ENCODE assay signal across 20 cellular contexts in the genomic region with DNA sequence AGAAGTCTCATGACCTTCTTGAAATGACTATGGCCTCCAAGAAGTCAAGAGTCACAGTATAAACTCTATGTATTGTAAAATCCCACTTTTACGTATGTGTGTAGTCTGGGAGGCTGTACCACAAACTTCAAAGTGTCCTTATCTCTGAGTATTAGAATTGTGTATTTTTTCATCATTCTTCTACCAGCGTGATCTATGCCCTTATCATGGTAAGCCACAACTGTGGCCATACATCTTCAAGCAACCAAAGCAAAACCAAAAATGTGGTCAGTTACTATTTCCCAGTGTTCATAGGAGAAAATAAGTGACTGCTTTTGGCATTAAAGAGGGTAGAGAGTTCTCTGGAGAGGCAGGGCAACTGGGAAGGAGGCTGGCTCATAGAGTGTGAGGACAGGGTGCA. TPM values are rescaled to one million over a fixed set of nuclear protein-coding genes. Genes with fewer than 3 reads are reported as not detected.
DNase-seq lines count a peak whose midpoint lies in the region; ATAC-seq and TF ChIP-seq lines count a peak whose summit lies in the region.
"Had no signal": no experiment of that assay in that cellular context is flagged by ENCODE, and none has a peak within 500 bp of the region (broad histone marks: within the 10 kb centered on the region; RNA-seq: fewer than 3 reads in every experiment).

No MANE protein-coding gene starts in this region.

- peak overlapping the region; percentile 81 to 89 for H3K27ac ChIP-seq in breast epithelium
- H3K27ac ChIP-seq in suprapubic skin, result peak overlapping the region; percentile 66
- no peak overlapping the region for H3K27ac ChIP-seq in upper lobe of left lung
- H3K27ac ChIP-seq: C4-2B, SJCRH30 had no signal

- H3K4me1 ChIP-seq in breast epithelium, result peaks cover 0 to 7% of the 10 kb centered on the region in 2 donors
- H3K4me1 ChIP-seq in suprapubic skin, result peaks cover 21% of the 10 kb centered on the region
- peaks cover 3 to 8% (median 5%) of the 10 kb centered on the region in 4 donors for H3K4me1 ChIP-seq in upper lobe of left lung
- H3K4me1 ChIP-seq: SJCRH30 had no signal

- H3K9me3 ChIP-seq in breast epithelium (no peaks in the 10 kb centered on the region), suprapubic skin (no peaks in the 10 kb centered on the region), upper lobe of left lung (no peaks in the 10 kb centered on the region)
- H3K9me3 ChIP-seq: SJCRH30 had no signal

- TF ChIP-seq EP300 in suprapubic skin (IDR thresholded peaks at IDR 0.05) (no peak), upper lobe of left lung (IDR thresholded peaks at IDR 0.05) (no peak)

- H3K36me3 ChIP-seq in breast epithelium (no peaks in the 10 kb centered on the region), suprapubic skin (no peaks in the 10 kb centered on the region), upper lobe of left lung (no peaks in the 10 kb centered on the region)
- H3K36me3 ChIP-seq: SJCRH30 had no signal

- TF ChIP-seq POLR2A in breast epithelium (IDR thresholded peaks at IDR 0.05), result no peak
- TF ChIP-seq POLR2A in suprapubic skin (IDR thresholded peaks at IDR 0.05), result no peak
- no peak for TF ChIP-seq POLR2A in upper lobe of left lung (IDR thresholded peaks at IDR 0.05)

- H3K4me3 ChIP-seq in breast epithelium (no peak overlapping the region), suprapubic skin (no peak overlapping the region), upper lobe of left lung (no peak overlapping the region)
- H3K4me3 ChIP-seq: SJCRH30 had no signal

- DNase-seq in amniotic epithelial cell (ENCODE audit: low read depth) (peak; percentile 95), breast epithelium (ENCODE audit: low spot score in 2 of 2) (no peak), iris pigment epithelial cell (ENCODE audit: low read depth) (peak; percentile 26), suprapubic skin (ENCODE audit: low spot score in 2 of 2) (no peak), NCI-H2107 treated with DMSO at 0.1 percent for 48 hours (lab: John Stamatoyannopoulos, UW; ENCODE audit: unreplicated experiment) (no peak), upper lobe of left lung (no peak)
- DNase-seq: DMS 273 treated with DMSO at 0.1 percent for 48 hours; GF-D8; Karpas-422; MM.1S; NCI-H1105 treated with DMSO at 0.1 percent for 48 hours; NCI-H187; NCI-H446; NCI-H69; NK-92 treated with Interleukin-12 subunit alpha and Interleukin-12 subunit beta, amount 100 ng/mL, for 24 hours; RPMI8226; SJCRH30 had no signal

- no peak for TF ChIP-seq CTCF in breast epithelium (IDR thresholded peaks at IDR 0.05)
- TF ChIP-seq CTCF in suprapubic skin (IDR thresholded peaks at IDR 0.05), result no peak
- no peak for TF ChIP-seq CTCF in upper lobe of left lung (IDR thresholded peaks at IDR 0.05)

- intact Hi-C loops in breast epithelium (cut with DNase I; ENCODE audit: low total_unique reads), result loop anchor here (5.0 kb wide), 1 partner anchor 83 kb away; a partner anchor contains a TSS

- ATAC-seq in GM18868 (IDR thresholded peaks at IDR 0.05; ENCODE audit: unreplicated experiment) (no peak), upper lobe of left lung (ENCODE audit: low FRiP score in 2 of 2) (no peak), esophagus mucosa (no peak)

- 90% methylated on average over 2 of the region's 2 CpGs for WGBS in suprapubic skin
- WGBS in upper lobe of left lung, 2 donors, result 88 to 90% methylated on average over 2 of the region's 2 CpGs

- H3K27me3 ChIP-seq in breast epithelium, result no peaks in the 10 kb centered on the region
- H3K27me3 ChIP-seq in suprapubic skin, result no peaks in the 10 kb centered on the region
- H3K27me3 ChIP-seq in upper lobe of left lung, result no peaks in the 10 kb centered on the region
- H3K27me3 ChIP-seq: SJCRH30 had no signal

RNA-seq across cellular contexts. Expression of a gene that starts 42.8 kb away (rescaled TPM):
- 1 to 10 TPM; 3.9 to 4.5 (median 4.1) TPM for total RNA-seq in breast epithelium
- 1 to 10 TPM; 1.5 to 3.7 (median 1.8) TPM for total RNA-seq in suprapubic skin
- 100 to 1,000 TPM in 5 of 6 donors, 10 to 100 TPM in 1; 62.9 to 532 (median 159) TPM for total RNA-seq in upper lobe of left lung
- total RNA-seq in esophagus mucosa, result 1.5 TPM

Comparison
In these comparisons a context has a peak if more than half of its experiments do, and no peak if none do; other contexts are left out.
1. DNase-seq: peak in amniotic epithelial cell (single experiment) and iris pigment epithelial cell (single experiment); none in breast epithelium (0 of 2), suprapubic skin (0 of 2), NCI-H2107 treated with DMSO at 0.1 percent for 48 hours (single experiment) and upper lobe of left lung (0 of 2).
2. H3K27ac ChIP-seq: peak in breast epithelium (2 of 2) and suprapubic skin (single experiment); none in upper lobe of left lung (0 of 4).
3. RNA of a gene that starts 42.8 kb away (total RNA-seq): 62.9 to 532 TPM in upper lobe of left lung; 3.9 to 4.5 TPM in breast epithelium, 1.5 to 3.7 TPM in suprapubic skin and 1.5 TPM in esophagus mucosa (single experiment); every median in the first group is over 10 times any median in the second.